16 cellular contexts compared by ENCODE assay signal in genomic region chr2:226079677-226080076, GRCh38.
DNase-seq lines count a peak whose midpoint lies in the region; ATAC-seq and TF ChIP-seq lines count a peak whose summit lies in the region.
"Had no signal": no experiment of that assay in that cellular context is flagged by ENCODE, and none has a peak within 500 bp of the region (broad histone marks: within the 10 kb centered on the region; RNA-seq: fewer than 3 reads in every experiment).

No MANE protein-coding gene starts in this region.

- POLR2A ChIA-PET in WTC11 (lab: Charles Lee): no interaction called here

- peak; percentile 78 for ATAC-seq in stimulated activated naive CD8-positive, alpha-beta T cell treated with anti-CD3 and anti-CD28 coated beads, Interleukin-15, amount 100 ng/mL, for 72 hours
- ATAC-seq in stimulated activated naive CD8-positive, alpha-beta T cell treated with anti-CD3 and anti-CD28 coated beads, Interleukin-15, Interleukin-2, amounts not matched to agents 100 U/mL and 50 U/mL, for 24 hours: no peak
- peak; percentile 81 for ATAC-seq in RWPE2 (ENCODE audit: low read depth)
- no peak for ATAC-seq in HG02970 (IDR thresholded peaks at IDR 0.05; ENCODE audit: low FRiP score, unreplicated experiment)
- ATAC-seq in HG02885 (IDR thresholded peaks at IDR 0.05; ENCODE audit: poor library complexity, unreplicated experiment): no peak
- ATAC-seq in WTC11: no peak
- ATAC-seq: K562, sciatic nerve had no signal

- no peaks in the 10 kb centered on the region for H3K9me3 ChIP-seq in RWPE2 (ENCODE audit: severe bottlenecking)
- H3K9me3 ChIP-seq: Peyer's patch, tibial nerve had no signal

- no peaks in the 10 kb centered on the region for H3K4me1 Mint-ChIP-seq in stimulated activated naive CD8-positive, alpha-beta T cell treated with anti-CD3 and anti-CD28 coated beads, Interleukin-15, amount 100 ng/mL, for 72 hours
- no peaks in the 10 kb centered on the region for H3K4me1 Mint-ChIP-seq in WTC11

- H3K27me3 Mint-ChIP-seq in stimulated activated naive CD8-positive, alpha-beta T cell treated with anti-CD3 and anti-CD28 coated beads, Interleukin-15, amount 100 ng/mL, for 72 hours: no peaks in the 10 kb centered on the region
- no peaks in the 10 kb centered on the region; the same call in 1 of the 2 replicates for H3K27me3 Mint-ChIP-seq in WTC11 (ENCODE audit: low read depth)

- H3K36me3 Mint-ChIP-seq in WTC11: peaks cover 11% of the 10 kb centered on the region

- no peak for DNase-seq in stimulated activated naive CD8-positive, alpha-beta T cell treated with anti-CD3 and anti-CD28 coated beads, Interleukin-15, amount 100 ng/mL, for 72 hours
- no peak for DNase-seq in stimulated activated naive CD8-positive, alpha-beta T cell treated with anti-CD3 and anti-CD28 coated beads, Interleukin-15, Interleukin-2, amounts not matched to agents 100 U/mL and 50 U/mL, for 24 hours
- DNase-seq in RWPE2 (ENCODE audit: low spot score) (no peak), fibroblast of pulmonary artery (ENCODE audit: low read depth) (peak; percentile 84), WTC11 (ENCODE audit: low spot score) (no peak)
- DNase-seq in activated CD4-positive, alpha-beta T cell treated with anti-CD3 and anti-CD28 coated beads, Interleukin-2, amount 50 U/mL, for 1 hour: no peak
- DNase-seq: activated T-cell treated with anti-CD3 and anti-CD28 coated beads, Interleukin-2, amount 50 U/mL, for 4 hours; Peyer's patch; WERI-Rb-1 had no signal

- H3K9me3 Mint-ChIP-seq in stimulated activated naive CD8-positive, alpha-beta T cell treated with anti-CD3 and anti-CD28 coated beads, Interleukin-15, amount 100 ng/mL, for 72 hours: no peaks in the 10 kb centered on the region
- peaks cover 14% of the 10 kb centered on the region for H3K9me3 Mint-ChIP-seq in WTC11
- H3K9me3 Mint-ChIP-seq: activated T-cell treated with anti-CD3 and anti-CD28 coated beads, Interleukin-2, amount 50 U/mL, for 4 hours had no signal

- H3K27ac ChIP-seq in RWPE2 (ENCODE audit: poor library complexity, severe bottlenecking): peak overlapping the region; percentile 92
- H3K27ac ChIP-seq: BLaER1 treated with 17β-estradiol and CSF1 and Interleukin-3, amounts not matched to agents 10 nM and 100 nM; cardiac muscle cell; Peyer's patch; tibial nerve; WERI-Rb-1 had no signal

- H3K27me3 ChIP-seq in RWPE2 (ENCODE audit: insufficient read depth, poor library complexity, severe bottlenecking): no peaks in the 10 kb centered on the region
- H3K27me3 ChIP-seq: BLaER1 treated with 17β-estradiol and CSF1 and Interleukin-3, amounts not matched to agents 10 nM and 100 nM; cardiac muscle cell; Peyer's patch; tibial nerve had no signal

- H3K4me3 Mint-ChIP-seq in stimulated activated naive CD8-positive, alpha-beta T cell treated with anti-CD3 and anti-CD28 coated beads, Interleukin-15, amount 100 ng/mL, for 72 hours: no peak overlapping the region
- no peak overlapping the region for H3K4me3 Mint-ChIP-seq in WTC11
- H3K4me3 Mint-ChIP-seq: activated T-cell treated with anti-CD3 and anti-CD28 coated beads, Interleukin-2, amount 50 U/mL, for 4 hours had no signal

- CTCF ChIA-PET in WTC11 (lab: Charles Lee): no interaction called here

- no peaks in the 10 kb centered on the region for H3K36me3 ChIP-seq in RWPE2 (ENCODE audit: low read depth)
- H3K36me3 ChIP-seq: BLaER1 treated with 17β-estradiol and CSF1 and Interleukin-3, amounts not matched to agents 10 nM and 100 nM; cardiac muscle cell; Peyer's patch; tibial nerve; WERI-Rb-1 had no signal

- TF ChIP-seq CTCF in RWPE2 (IDR thresholded peaks at IDR 0.05; ENCODE audit: poor library complexity, severe bottlenecking): no peak
- no peak for TF ChIP-seq CTCF in fibroblast of pulmonary artery (IDR thresholded peaks at IDR 0.05; ENCODE audit: low read length, missing control alignments)
- no peak for TF ChIP-seq CTCF in WTC11 (IDR thresholded peaks at IDR 0.05)

- H3K27ac Mint-ChIP-seq in stimulated activated naive CD8-positive, alpha-beta T cell treated with anti-CD3 and anti-CD28 coated beads, Interleukin-15, amount 100 ng/mL, for 72 hours: no peak overlapping the region
- no peak overlapping the region for H3K27ac Mint-ChIP-seq in WTC11

- H3K4me3 ChIP-seq in RWPE2 (ENCODE audit: severe bottlenecking): no peak overlapping the region
- no peak overlapping the region for H3K4me3 ChIP-seq in fibroblast of pulmonary artery (replicated peaks; ENCODE audit: low read depth, low read length)
- H3K4me3 ChIP-seq: BLaER1 treated with 17β-estradiol and CSF1 and Interleukin-3, amounts not matched to agents 10 nM and 100 nM; cardiac muscle cell; K562; Peyer's patch; tibial nerve had no signal

- H3K4me1 ChIP-seq in RWPE2 (ENCODE audit: insufficient read depth, poor library complexity, severe bottlenecking): peaks cover 45% of the 10 kb centered on the region
- H3K4me1 ChIP-seq: Peyer's patch had no signal

TF ChIP-seq in WTC11, 78 proteins besides CTCF, POLR2A, EP300 and RAD21 (continues in another document):
- no peak for TF ChIP-seq NR2C2 (CRISPR knock-in tag; IDR thresholded peaks at IDR 0.05)
- TF ChIP-seq MYBL2 (CRISPR knock-in tag; IDR thresholded peaks at IDR 0.05): no peak
- no peak for TF ChIP-seq JAZF1 (CRISPR knock-in tag; IDR thresholded peaks at IDR 0.05)
- no peak for TF ChIP-seq ATF1 (CRISPR knock-in tag; IDR thresholded peaks at IDR 0.05)
- no peak for TF ChIP-seq NR1H2 (CRISPR knock-in tag; IDR thresholded peaks at IDR 0.05)
- no peak for TF ChIP-seq ZNF512 (CRISPR knock-in tag; IDR thresholded peaks at IDR 0.05; ENCODE audit: borderline replicate concordance)
- no peak for TF ChIP-seq PRRX2 (CRISPR knock-in tag; IDR thresholded peaks at IDR 0.05)
- TF ChIP-seq AFF4 (CRISPR knock-in tag; IDR thresholded peaks at IDR 0.05; ENCODE audit: borderline replicate concordance): no peak
- no peak for TF ChIP-seq ZNF396 (CRISPR knock-in tag; IDR thresholded peaks at IDR 0.05; ENCODE audit: borderline replicate concordance)
- TF ChIP-seq NR3C1 (CRISPR knock-in tag; conservative IDR thresholded peaks at IDR 0.05; ENCODE audit: low read depth): no peak
- no peak for TF ChIP-seq PREB (CRISPR knock-in tag; IDR thresholded peaks at IDR 0.05; ENCODE audit: borderline replicate concordance)
- no peak for TF ChIP-seq SMAD3 (CRISPR knock-in tag; IDR thresholded peaks at IDR 0.05; ENCODE audit: borderline replicate concordance)

Comparison
In these comparisons a context has a peak if more than half of its experiments do, and no peak if none do; other contexts are left out.
1. ATAC-seq: peak in stimulated activated naive CD8-positive, alpha-beta T cell treated with anti-CD3 and anti-CD28 coated beads, Interleukin-15, amount 100 ng/mL, for 72 hours (single experiment) and RWPE2 (single experiment); none in stimulated activated naive CD8-positive, alpha-beta T cell treated with anti-CD3 and anti-CD28 coated beads, Interleukin-15, Interleukin-2, amounts not matched to agents 100 U/mL and 50 U/mL, for 24 hours (single experiment), HG02970 (single experiment), HG02885 (single experiment) and WTC11 (single experiment).